Comparison of ENCODE assay signal across 19 cellular contexts in the genomic region with DNA sequence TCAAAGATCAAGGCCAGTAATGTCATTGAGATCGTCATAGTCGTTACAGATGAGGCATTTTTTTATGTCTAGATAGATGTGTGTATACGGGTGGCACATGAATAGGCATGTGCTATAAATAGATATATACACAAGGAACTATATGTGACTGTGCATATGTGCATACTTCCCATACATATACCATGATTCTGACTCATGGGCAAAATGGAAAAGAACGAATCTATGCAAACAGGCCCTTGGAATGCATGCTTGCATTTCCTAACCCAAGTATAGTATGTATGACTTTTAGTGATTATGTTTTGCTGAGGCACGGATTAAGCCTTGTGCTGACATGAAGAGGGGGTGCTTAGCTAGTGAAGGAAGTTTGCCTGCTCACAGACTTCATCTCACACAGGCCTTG.
"Had no signal": no experiment of that assay in that cellular context is flagged by ENCODE, and none has a peak within 500 bp of the region (broad histone marks: within the 10 kb centered on the region; RNA-seq: fewer than 3 reads in every experiment).

No MANE protein-coding gene starts in this region.

- ATAC-seq: activated CD8-positive, alpha-beta T cell treated with anti-CD3 and anti-CD28 coated beads, Interleukin-2, amount 10 ng/mL, durations not matched to agents 7 days and 5 days; body of pancreas; psoas muscle; right lobe of liver; stimulated activated naive CD8-positive, alpha-beta T cell treated with anti-CD3 and anti-CD28 coated beads, Interleukin-15, amount 100 ng/mL, for 72 hours; WTC11 had no signal

- H3K27me3 ChIP-seq: body of pancreas, right lobe of liver, spleen had no signal

- H3K36me3 ChIP-seq: right lobe of liver, spleen, thoracic aorta had no signal

- DNase-seq: activated CD4-positive, alpha-beta T cell treated with anti-CD3 and anti-CD28 coated beads, Interleukin-2, amount 10 ng/mL, durations not matched to agents 24 days and 14 days; activated CD8-positive, alpha-beta memory T cell treated with anti-CD3 and anti-CD28 coated beads, Interleukin-2, amount 50 U/mL, for 4 hours; activated CD8-positive, alpha-beta T cell treated with anti-CD3 and anti-CD28 coated beads, Interleukin-2, amount 10 ng/mL, durations not matched to agents 7 days and 5 days; activated effector memory CD4-positive, alpha-beta T cell treated with anti-CD3 and anti-CD28 coated beads, Interleukin-2, amount 50 U/mL, for 16 hours; activated T-cell treated with anti-CD3 and anti-CD28 coated beads, Interleukin-2, amount 50 U/mL, for 48 hours; body of pancreas; central memory CD4-positive, alpha-beta T cell; hippocampal formation; kidney glomerular epithelial cell; psoas muscle; right lobe of liver; stimulated activated naive CD8-positive, alpha-beta T cell treated with anti-CD3 and anti-CD28 coated beads, Interleukin-15, amount 100 ng/mL, for 72 hours; T-helper 2 cell had no signal

- H3K27me3 Mint-ChIP-seq: activated CD4-positive, alpha-beta T cell treated with anti-CD3 and anti-CD28 coated beads, Interleukin-2, amount 10 ng/mL, durations not matched to agents 24 days and 14 days; stimulated activated naive CD8-positive, alpha-beta T cell treated with anti-CD3 and anti-CD28 coated beads, Interleukin-15, amount 100 ng/mL, for 72 hours had no signal

- FAIRE-seq: TTC549 had no signal

- H3K4me3 Mint-ChIP-seq: activated CD4-positive, alpha-beta T cell treated with anti-CD3 and anti-CD28 coated beads, Interleukin-2, amount 10 ng/mL, durations not matched to agents 24 days and 14 days; activated CD8-positive, alpha-beta T cell treated with anti-CD3 and anti-CD28 coated beads, Interleukin-2, amount 10 ng/mL, durations not matched to agents 7 days and 5 days; activated naive CD4-positive, alpha-beta T cell treated with anti-CD3 and anti-CD28 coated beads, Interleukin-2, amount 50 U/mL, for 24 hours; stimulated activated naive CD8-positive, alpha-beta T cell treated with anti-CD3 and anti-CD28 coated beads, Interleukin-15, amount 100 ng/mL, for 72 hours; WTC11 had no signal

- H3K9me3 Mint-ChIP-seq: activated CD4-positive, alpha-beta T cell treated with anti-CD3 and anti-CD28 coated beads, Interleukin-2, amount 10 ng/mL, durations not matched to agents 24 days and 14 days; activated naive CD4-positive, alpha-beta T cell treated with anti-CD3 and anti-CD28 coated beads, Interleukin-2, amount 50 U/mL, for 24 hours; stimulated activated naive CD8-positive, alpha-beta T cell treated with anti-CD3 and anti-CD28 coated beads, Interleukin-15, amount 100 ng/mL, for 72 hours; WTC11 had no signal

- H3K4me3 ChIP-seq: body of pancreas, coronary artery, psoas muscle, right lobe of liver, spleen, thoracic aorta had no signal

- H3K4me1 Mint-ChIP-seq: activated CD4-positive, alpha-beta T cell treated with anti-CD3 and anti-CD28 coated beads, Interleukin-2, amount 10 ng/mL, durations not matched to agents 24 days and 14 days; activated naive CD4-positive, alpha-beta T cell treated with anti-CD3 and anti-CD28 coated beads, Interleukin-2, amount 50 U/mL, for 24 hours had no signal

- H3K36me3 Mint-ChIP-seq: activated naive CD4-positive, alpha-beta T cell treated with anti-CD3 and anti-CD28 coated beads, Interleukin-2, amount 50 U/mL, for 24 hours; WTC11 had no signal

- H3K4me1 ChIP-seq: body of pancreas, right lobe of liver had no signal

- H3K27ac Mint-ChIP-seq: activated CD4-positive, alpha-beta T cell treated with anti-CD3 and anti-CD28 coated beads, Interleukin-2, amount 10 ng/mL, durations not matched to agents 24 days and 14 days; activated CD8-positive, alpha-beta T cell treated with anti-CD3 and anti-CD28 coated beads, Interleukin-2, amount 10 ng/mL, durations not matched to agents 7 days and 5 days; activated naive CD4-positive, alpha-beta T cell treated with anti-CD3 and anti-CD28 coated beads, Interleukin-2, amount 50 U/mL, for 24 hours; WTC11 had no signal

- H3K27ac ChIP-seq: body of pancreas, coronary artery, psoas muscle, right lobe of liver, thoracic aorta had no signal

- H3K9me3 ChIP-seq: body of pancreas, psoas muscle, right lobe of liver, spleen, thoracic aorta had no signal
